Comparison of ENCODE assay signal across 26 cellular contexts in genomic region chr6:91137286-91137685, GRCh38.
"Had no signal": no experiment of that assay in that cellular context is flagged by ENCODE, and none has a peak within 500 bp of the region (broad histone marks: within the 10 kb centered on the region; RNA-seq: fewer than 3 reads in every experiment).

No MANE protein-coding gene starts in this region.

- DNase-seq: nephron progenitor cell; occipital lobe; ovary; posterior cingulate gyrus; psoas muscle; right cardiac atrium; right lobe of liver; sigmoid colon; small intestine; stimulated activated CD4-positive, alpha-beta T cell treated with anti-CD3 and anti-CD28 coated beads, Interleukin-15, amount 100 ng/mL, for 24 hours; stimulated activated CD4-positive, alpha-beta T cell treated with anti-CD3 and anti-CD28 coated beads, Interleukin-2, amount 100 ng/mL, for 24 hours; stimulated activated CD4-positive, alpha-beta T cell treated with anti-CD3 and anti-CD28 coated beads, Interleukin-2, amount 100 ng/mL, for 48 hours; stimulated activated CD4-positive, alpha-beta T cell treated with anti-CD3 and anti-CD28 coated beads, Interleukin-4, amount 100 ng/mL, for 24 hours; stimulated activated naive B cell treated with anti-CD40 and anti-IgM and Interleukin-4, amounts not matched to agents 10 μg/mL and 1 μg/mL and 100 μg/mL, for 72 hours; stimulated activated naive CD4-positive, alpha-beta T cell treated with Interleukin-2 at 50 U/mL for 16 hours; stomach; thyroid gland; trophoblast cell; upper lobe of left lung had no signal

- H3K9ac ChIP-seq: neural progenitor cell, parathyroid adenoma had no signal

- H3K4me3 ChIP-seq: neural progenitor cell, ovary, psoas muscle, right lobe of liver, sigmoid colon, stomach, thoracic aorta, thyroid gland, tibial nerve, upper lobe of left lung, vagina had no signal

- H3K27ac ChIP-seq: neural progenitor cell, ovary, parathyroid adenoma, psoas muscle, right lobe of liver, sigmoid colon, stomach, thoracic aorta, thyroid gland, tibial nerve, upper lobe of left lung, vagina had no signal

- H2AFZ ChIP-seq: neural progenitor cell, parathyroid adenoma had no signal

- H3K36me3 ChIP-seq: neural progenitor cell, ovary, right lobe of liver, sigmoid colon, stomach, thoracic aorta, thyroid gland, tibial nerve, upper lobe of left lung, vagina had no signal

- H3K9me3 ChIP-seq: ovary, psoas muscle, right lobe of liver, sigmoid colon, stomach, thoracic aorta, thyroid gland, tibial nerve, upper lobe of left lung, vagina had no signal

- ATAC-seq: natural killer cell treated with Interleukin-12 subunit alpha and Interleukin-12 subunit beta and Interleukin-15 and Interleukin-18, amount 100 ng/mL, for 72 hours; psoas muscle; right cardiac atrium; right lobe of liver; stimulated activated effector memory CD8-positive, alpha-beta T cell treated with anti-CD3 and anti-CD28 coated beads, Interleukin-12 subunit alpha, Interleukin-12 subunit beta, amount 100 ng/mL, for 72 hours; stimulated activated naive B cell treated with anti-CD40 and anti-IgM and Interleukin-4, amounts not matched to agents 10 μg/mL and 1 μg/mL and 100 μg/mL, for 72 hours had no signal

- H3K79me2 ChIP-seq: parathyroid adenoma had no signal

- H3K27me3 ChIP-seq: neural progenitor cell, ovary, right lobe of liver, sigmoid colon, stomach, thyroid gland, tibial nerve, upper lobe of left lung, vagina had no signal

- H3K4me2 ChIP-seq: neural progenitor cell had no signal
